13 cellular contexts compared by ENCODE assay signal in genomic region chr3:184322731-184323487, GRCh38. TPM values are rescaled to one million over a fixed set of nuclear protein-coding genes. Genes with fewer than 3 reads are reported as not detected.
DNase-seq lines count a peak whose midpoint lies in the region; ATAC-seq and TF ChIP-seq lines count a peak whose summit lies in the region.
"Had no signal": no experiment of that assay in that cellular context is flagged by ENCODE, and none has a peak within 500 bp of the region (broad histone marks: within the 10 kb centered on the region; RNA-seq: fewer than 3 reads in every experiment).

No MANE protein-coding gene starts in this region.

- peak; percentile 13 for DNase-seq in GM13977 (ENCODE audit: low spot score)
- no peak for DNase-seq in activated naive CD8-positive, alpha-beta T cell treated with anti-CD3 and anti-CD28 coated beads for 36 hours
- no peak for DNase-seq in mesenchymal stem cell
- no peak for DNase-seq in UCSD-AML1 (lab: John Stamatoyannopoulos, UW; ENCODE audit: unreplicated experiment)
- no peak for DNase-seq in C1 segment of cervical spinal cord (lab: John Stamatoyannopoulos, UW)
- DNase-seq: activated CD4-positive, alpha-beta memory T cell treated with anti-CD3 and anti-CD28 coated beads, Interleukin-2, amount 10 ng/mL, durations not matched to agents 7 days and 5 days; erythroblast; HCEC 1CT; MM.1S; stimulated activated CD4-positive, alpha-beta T cell treated with anti-CD3 and anti-CD28 coated beads, Interleukin-4, amount 100 ng/mL, for 1 hour had no signal

- H3K18ac ChIP-seq in mesenchymal stem cell (ENCODE audit: low read depth in 1 of 2, low read length in 2 of 2), result no peak overlapping the region

- H2BK12ac ChIP-seq in mesenchymal stem cell (ENCODE audit: low read length in 2 of 2), result no peak overlapping the region

- no peak overlapping the region for H3K14ac ChIP-seq in mesenchymal stem cell (ENCODE audit: low read length in 2 of 2)

- WGBS in mesenchymal stem cell, result 92% methylated on average over 15 of the region's 20 CpGs

- H3K4me2 ChIP-seq in mesenchymal stem cell (ENCODE audit: low read length, poor library complexity, severe bottlenecking), result no peak overlapping the region

- H3K4me3 ChIP-seq in mesenchymal stem cell (ENCODE audit: insufficient read depth in 1 of 2, low read depth in 1 of 2, low read length in 2 of 2), result peak overlapping the region in 1 of 2 experiments; percentile 59
- H3K4me3 ChIP-seq: thoracic aorta had no signal

- H4K91ac ChIP-seq in mesenchymal stem cell (ENCODE audit: low read length), result no peak overlapping the region

- no peak overlapping the region for H2AK5ac ChIP-seq in mesenchymal stem cell (ENCODE audit: low read length, severe bottlenecking)

- TF ChIP-seq CTCF in GM13977 (IDR thresholded peaks at IDR 0.05; ENCODE audit: extremely low read depth, insufficient read depth, missing control alignments), result no peak

- H3K27ac ChIP-seq in mesenchymal stem cell (ENCODE audit: low read length, poor library complexity, severe bottlenecking), result no peak overlapping the region
- H3K27ac ChIP-seq: C4-2B had no signal

- peak overlapping the region; percentile 80 for H3K27ac Mint-ChIP-seq in activated naive CD8-positive, alpha-beta T cell treated with anti-CD3 and anti-CD28 coated beads for 36 hours
- H3K27ac Mint-ChIP-seq: activated CD4-positive, alpha-beta memory T cell treated with anti-CD3 and anti-CD28 coated beads, Interleukin-2, amount 10 ng/mL, durations not matched to agents 7 days and 5 days had no signal

- H3K9me3 Mint-ChIP-seq in activated naive CD8-positive, alpha-beta T cell treated with anti-CD3 and anti-CD28 coated beads for 36 hours, result no peaks in the 10 kb centered on the region
- H3K9me3 Mint-ChIP-seq: activated CD4-positive, alpha-beta memory T cell treated with anti-CD3 and anti-CD28 coated beads, Interleukin-2, amount 10 ng/mL, durations not matched to agents 7 days and 5 days had no signal

- H2BK120ac ChIP-seq in mesenchymal stem cell (ENCODE audit: low read depth, low read length), result no peak overlapping the region

- no peak for ATAC-seq in GM18517 (IDR thresholded peaks at IDR 0.05; ENCODE audit: unreplicated experiment)

- H3K4me3 Mint-ChIP-seq in activated naive CD8-positive, alpha-beta T cell treated with anti-CD3 and anti-CD28 coated beads for 36 hours, result no peak overlapping the region
- H3K4me3 Mint-ChIP-seq: activated CD4-positive, alpha-beta memory T cell treated with anti-CD3 and anti-CD28 coated beads, Interleukin-2, amount 10 ng/mL, durations not matched to agents 7 days and 5 days had no signal

- H3K4ac ChIP-seq in mesenchymal stem cell (ENCODE audit: low read depth in 1 of 2, low read length in 2 of 2), result no peak overlapping the region

- H3K36me3 Mint-ChIP-seq in activated naive CD8-positive, alpha-beta T cell treated with anti-CD3 and anti-CD28 coated beads for 36 hours, result peaks cover 63% of the 10 kb centered on the region

- peaks cover 43% of the 10 kb centered on the region for H3K79me1 ChIP-seq in mesenchymal stem cell (replicated peaks; ENCODE audit: low read length, poor library complexity, severe bottlenecking)

- H3K4me1 Mint-ChIP-seq in activated naive CD8-positive, alpha-beta T cell treated with anti-CD3 and anti-CD28 coated beads for 36 hours, result peaks cover 28% of the 10 kb centered on the region

- H2AFZ ChIP-seq in mesenchymal stem cell (ENCODE audit: low read depth, low read length), result no peak overlapping the region

- no peaks in the 10 kb centered on the region for H3K9me3 ChIP-seq in mesenchymal stem cell (ENCODE audit: control insufficient read depth, low read length)
- H3K9me3 ChIP-seq: thoracic aorta had no signal

- no peaks in the 10 kb centered on the region for H3K27me3 ChIP-seq in mesenchymal stem cell (ENCODE audit: control insufficient read depth in 1 of 2, insufficient read depth in 1 of 2, low read length in 2 of 2)

- no peaks in the 10 kb centered on the region for H3K27me3 Mint-ChIP-seq in activated naive CD8-positive, alpha-beta T cell treated with anti-CD3 and anti-CD28 coated beads for 36 hours
- H3K27me3 Mint-ChIP-seq: activated CD4-positive, alpha-beta memory T cell treated with anti-CD3 and anti-CD28 coated beads, Interleukin-2, amount 10 ng/mL, durations not matched to agents 7 days and 5 days had no signal

- H3K23ac ChIP-seq in mesenchymal stem cell (ENCODE audit: low read length in 2 of 2), result no peak overlapping the region

- no peak overlapping the region for H2BK5ac ChIP-seq in mesenchymal stem cell (ENCODE audit: low read depth, low read length, poor library complexity, severe bottlenecking)

- H4K8ac ChIP-seq in mesenchymal stem cell (ENCODE audit: low read length), result no peak overlapping the region

- H3K9ac ChIP-seq in mesenchymal stem cell (ENCODE audit: low read length), result peak overlapping the region; percentile 64

- H2BK15ac ChIP-seq in mesenchymal stem cell (ENCODE audit: low read depth, poor library complexity, severe bottlenecking), result no peak overlapping the region

- peaks cover 85 to 88% of the 10 kb centered on the region in 2 experiments for H3K36me3 ChIP-seq in mesenchymal stem cell (ENCODE audit: control insufficient read depth in 1 of 2, insufficient read depth in 2 of 2, low read depth in 1 of 2, low read length in 2 of 2)

- H3K4me1 ChIP-seq in mesenchymal stem cell (ENCODE audit: control insufficient read depth, insufficient read depth, low read depth, low read length), result peaks cover 16% of the 10 kb centered on the region

- in situ Hi-C loops in GM13977 (cut with MboI; ENCODE audit: low pct_unique_long_range_greater_than_20kb, low sequenced_read_pairs, unreplicated experiment), result no loop called here

RNA-seq across cellular contexts. Expression of gene EIF4G1, which starts 8.5 kb away (rescaled TPM):
- total RNA-seq in activated naive CD8-positive, alpha-beta T cell treated with anti-CD3 and anti-CD28 coated beads for 36 hours, result 100 to 1,000 TPM; 644 to 660 TPM
- polyA plus RNA-seq in mesenchymal stem cell (2013, experiment 1 of 2), result 188 TPM
- 185 TPM for polyA plus RNA-seq in mesenchymal stem cell (2013, experiment 2 of 2)

RNA-seq across cellular contexts. Expression of gene FAM131A, which starts 14.5 kb away (rescaled TPM):
- total RNA-seq in activated naive CD8-positive, alpha-beta T cell treated with anti-CD3 and anti-CD28 coated beads for 36 hours, result 1 to 10 TPM; 2.1 to 3.4 TPM
- 6.7 TPM for polyA plus RNA-seq in mesenchymal stem cell (2013, experiment 1 of 2)
- 6.8 TPM for polyA plus RNA-seq in mesenchymal stem cell (2013, experiment 2 of 2)

RNA-seq across cellular contexts. Expression of gene PSMD2, which starts 23.9 kb away (rescaled TPM):
- 100 to 1,000 TPM; 257 to 282 TPM for total RNA-seq in activated naive CD8-positive, alpha-beta T cell treated with anti-CD3 and anti-CD28 coated beads for 36 hours
- 121 TPM for polyA plus RNA-seq in mesenchymal stem cell (2013, experiment 1 of 2)
- polyA plus RNA-seq in mesenchymal stem cell (2013, experiment 2 of 2), result 116 TPM

RNA-seq across cellular contexts. Expression of gene CLCN2, which starts 38.5 kb away (rescaled TPM):
- total RNA-seq in activated naive CD8-positive, alpha-beta T cell treated with anti-CD3 and anti-CD28 coated beads for 36 hours, result 1 to 10 TPM; 5.0 to 6.8 TPM
- polyA plus RNA-seq in mesenchymal stem cell (2013, experiment 1 of 2), result 2.3 TPM
- polyA plus RNA-seq in mesenchymal stem cell (2013, experiment 2 of 2), result 2.1 TPM

RNA-seq across cellular contexts. Expression of gene POLR2H, which starts 38.6 kb away (rescaled TPM):
- total RNA-seq in activated naive CD8-positive, alpha-beta T cell treated with anti-CD3 and anti-CD28 coated beads for 36 hours, result 100 to 1,000 TPM; 175 to 177 TPM
- 46.3 TPM for polyA plus RNA-seq in mesenchymal stem cell (2013, experiment 1 of 2)
- 48.3 TPM for polyA plus RNA-seq in mesenchymal stem cell (2013, experiment 2 of 2)
